In genomic region chr4:38424171-38424871, GRCh38 we compare ENCODE assay signal across 19 cellular contexts.
A peak's percentile ranks its signal among the peaks of the same experiment; 100 is the strongest.
DNase-seq lines count a peak whose midpoint lies in the region; ATAC-seq, FAIRE-seq and TF ChIP-seq lines count a peak whose summit lies in the region.
"Had no signal": no experiment of that assay in that cellular context is flagged by ENCODE, and none has a peak within 500 bp of the region (broad histone marks: within the 10 kb centered on the region; RNA-seq: fewer than 3 reads in every experiment).

No MANE protein-coding gene starts in this region.

- H3K4me3 ChIP-seq in NT2/D1 (ENCODE audit: insufficient read length, low read depth) (no peak overlapping the region), H1 (ENCODE audit: extremely low read depth in 1 of 4, insufficient read depth in 2 of 4, low read depth in 3 of 4, low read length in 4 of 4) (peak overlapping the region in 1 of 4 experiments; percentile 20; a peak in 2 of 8 replicates), liver (ENCODE audit: low read depth in 1 of 3, low read length in 3 of 3) (no peak overlapping the region), small intestine (ENCODE audit: low read depth in 1 of 2, low read length in 2 of 2) (no peak overlapping the region), aorta (ENCODE audit: low read length in 2 of 2) (no peak overlapping the region), esophagus muscularis mucosa (no peak overlapping the region)
- H3K4me3 ChIP-seq: thoracic aorta had no signal

- H3K56ac ChIP-seq in H1 (replicated peaks; ENCODE audit: insufficient read length, low read depth, low read length): no peak overlapping the region

- H2AFZ ChIP-seq in H1 (ENCODE audit: low read length): peak overlapping the region; percentile 66; the same call in 1 of the 2 replicates

- no peaks in the 10 kb centered on the region for H3K79me2 ChIP-seq in H1 (ENCODE audit: control insufficient read depth in 1 of 2, insufficient read depth in 2 of 2, low read length in 2 of 2)

- H3K9ac ChIP-seq in NT2/D1 (ENCODE audit: insufficient read length, low read depth) (no peak overlapping the region), H1 (replicated peaks in 1 of 4; ENCODE audit: extremely low read depth in 1 of 4, low read depth in 3 of 4, low read length in 3 of 4) (no peak overlapping the region), liver (ENCODE audit: low read depth in 1 of 2, low read length in 2 of 2) (no peak overlapping the region)

- FAIRE-seq in H1 (lab: Jason Lieb, UNC): no peak
- FAIRE-seq in small intestine (lab: Jason Lieb, UNC): no peak
- FAIRE-seq: RCC 7860 had no signal

- peak overlapping the region; percentile 84 for H3K18ac ChIP-seq in H1 (ENCODE audit: extremely low read depth, low read length)

- DNase-seq in NT2/D1 (ENCODE audit: low read depth, low spot score) (peak; percentile 3), H1 (ENCODE audit: low read depth in 1 of 2, low spot score in 2 of 2) (peak in 1 of 2 experiments; percentile 63), small intestine (peak; percentile 54), aorta (no peak), esophagus muscularis mucosa (ENCODE audit: extremely low spot score) (no peak)
- DNase-seq: activated CD4-positive, alpha-beta T cell treated with anti-CD3 and anti-CD28 coated beads for 4 hours; activated naive CD8-positive, alpha-beta T cell treated with anti-CD3 and anti-CD28 coated beads for 36 hours; activated T-cell treated with anti-CD3 and anti-CD28 coated beads, Interleukin-2, amount 50 U/mL, for 1 hour; DND-41; HFFc6; mesenchymal stem cell; NCI-H187 treated with DMSO at 0.1 percent for 48 hours; NCI-H526; T-helper 2 cell had no signal

- H4K5ac ChIP-seq in H1 (ENCODE audit: insufficient read length, low read depth, low read length): no peak overlapping the region

- CTCF ChIA-PET in H1 (lab: Charles Lee; ENCODE audit: partially characterized antibody): interaction anchor here (0.9 to 1.3 kb wide), 2 partner anchors 10 to 251 kb away, joined by 3 to 4 read pairs; no protein-coding TSS in a partner anchor

- no peaks in the 10 kb centered on the region for H3K79me1 ChIP-seq in H1 (ENCODE audit: low read depth, low read length)

- H3K27ac ChIP-seq in H1 (ENCODE audit: low read depth, low read length) (no peak overlapping the region), liver (ENCODE audit: low read depth in 1 of 2, low read length in 2 of 2) (no peak overlapping the region), small intestine (ENCODE audit: low read depth in 1 of 2, low read length in 1 of 2) (no peak overlapping the region), aorta (ENCODE audit: low read depth in 1 of 2, low read length in 2 of 2) (no peak overlapping the region), esophagus muscularis mucosa (replicated peaks in 1 of 4) (no peak overlapping the region)
- H3K27ac ChIP-seq: C4-2B, thoracic aorta had no signal

- TF ChIP-seq POLR2A in H1 (IDR thresholded peaks at IDR 0.05; ENCODE audit: control extremely low read depth in 1 of 2, low read depth in 2 of 2, low read length in 2 of 2) (no peak), esophagus muscularis mucosa (IDR thresholded peaks at IDR 0.05; ENCODE audit: low read depth) (no peak)

- 55% methylated on average over 9 of the region's 9 CpGs; no CpG with 5 or more reads in 1 of the 2 experiments for WGBS in H1 (ENCODE audit: extremely low coverage in 1 of 2, insufficient coverage in 1 of 2, insufficient read length in 1 of 2, insufficient replicate concordance in 2 of 2, low coverage in 1 of 2, low lambda C conversion rate in 2 of 2, missing lambda C conversion rate in 1 of 2), 2 experiments
- WGBS in liver: 76% methylated on average over 9 of the region's 9 CpGs
- WGBS in small intestine, 3 donors: 14 to 56% (median 44%) methylated on average over 9 of the region's 9 CpGs
- WGBS in aorta, 2 donors: 81 to 90% methylated on average over 9 of the region's 9 CpGs
- WGBS in esophagus muscularis mucosa: 80% methylated on average over 9 of the region's 9 CpGs

- H4K91ac ChIP-seq in H1 (replicated peaks; ENCODE audit: insufficient read length, low read length): peak overlapping the region; percentile 29

- H4K8ac ChIP-seq in H1 (ENCODE audit: extremely low read depth, insufficient read depth, low read length): no peak overlapping the region

- intact Hi-C loops in aorta (cut with DNase I): loop anchor here in 1 of 2 donors (2.0 kb wide), 1 partner anchor 50 kb away; no protein-coding TSS in a partner anchor
- intact Hi-C loops in esophagus muscularis mucosa (cut with DNase I): no loop called here

- peaks cover 2% of the 10 kb centered on the region for H3K4me1 ChIP-seq in NT2/D1 (ENCODE audit: insufficient read depth, insufficient read length)
- peaks cover 2 to 17% (median 12%) of the 10 kb centered on the region in 4 experiments; a peak in 6 of 7 replicates for H3K4me1 ChIP-seq in H1 (replicated peaks in 1 of 4; ENCODE audit: control insufficient read depth in 3 of 4, insufficient read depth in 4 of 4, low read length in 3 of 4)
- H3K4me1 ChIP-seq in liver (ENCODE audit: control insufficient read depth in 4 of 4, insufficient read depth in 4 of 4, low read length in 3 of 4): no peaks in the 10 kb centered on the region
- peaks cover 0 to 2% of the 10 kb centered on the region in 2 donors for H3K4me1 ChIP-seq in small intestine (ENCODE audit: control insufficient read depth in 2 of 2, insufficient read depth in 1 of 2, low read depth in 1 of 2, low read length in 1 of 2)
- no peaks in the 10 kb centered on the region for H3K4me1 ChIP-seq in aorta (ENCODE audit: control insufficient read depth in 1 of 2, insufficient read depth in 2 of 2, low read length in 2 of 2)
- H3K4me1 ChIP-seq in esophagus muscularis mucosa: no peaks in the 10 kb centered on the region

- H3K23me2 ChIP-seq in H1 (ENCODE audit: low read depth, low read length): no peaks in the 10 kb centered on the region

- no peaks in the 10 kb centered on the region for H4K20me1 ChIP-seq in H1 (replicated peaks in 1 of 2; ENCODE audit: control insufficient read depth in 1 of 2, insufficient read depth in 2 of 2, low read length in 2 of 2)

- H2BK15ac ChIP-seq in H1 (ENCODE audit: low read length): no peak overlapping the region

- no peak for TF ChIP-seq EP300 in H1 (IDR thresholded peaks at IDR 0.05; ENCODE audit: borderline replicate concordance in 1 of 2, low read depth in 2 of 2, low read length in 2 of 2)
- no peak for TF ChIP-seq EP300 in esophagus muscularis mucosa (IDR thresholded peaks at IDR 0.05)

- TF ChIP-seq RAD21 in H1 (IDR thresholded peaks at IDR 0.05 in 1 of 2, conservative IDR thresholded peaks at IDR 0.05 in 1 of 2; ENCODE audit: low read depth in 2 of 2, low read length in 2 of 2): 0 out of 4 replicates have a peak, but pooled peaks of 1 of the 2 experiments have one; percentile 9
- TF ChIP-seq RAD21 in liver (IDR thresholded peaks at IDR 0.05): no peak

- H2BK120ac ChIP-seq in H1 (replicated peaks; ENCODE audit: low read depth, low read length): no peak overlapping the region

- H3K27me3 ChIP-seq in NT2/D1 (ENCODE audit: insufficient read depth, insufficient read length) (no peaks in the 10 kb centered on the region), H1 (replicated peaks in 1 of 4; ENCODE audit: control insufficient read depth in 3 of 4, extremely low read depth in 1 of 4, insufficient read depth in 3 of 4, low read length in 3 of 4) (no peaks in the 10 kb centered on the region), liver (ENCODE audit: control insufficient read depth in 4 of 4, insufficient read depth in 4 of 4, low read length in 3 of 4) (no peaks in the 10 kb centered on the region), small intestine (ENCODE audit: control insufficient read depth in 2 of 2, insufficient read depth in 2 of 2, low read length in 2 of 2) (no peaks in the 10 kb centered on the region), aorta (ENCODE audit: control insufficient read depth in 1 of 2, insufficient read depth in 2 of 2, low read length in 1 of 2) (peaks cover 0 to 4% of the 10 kb centered on the region in 2 donors), esophagus muscularis mucosa (no peaks in the 10 kb centered on the region)

- no peak overlapping the region for H3K14ac ChIP-seq in H1 (ENCODE audit: insufficient read length)

- H3K36me3 ChIP-seq in NT2/D1 (ENCODE audit: insufficient read depth, insufficient read length, low read length) (no peaks in the 10 kb centered on the region), H1 (ENCODE audit: control insufficient read depth in 2 of 4, insufficient read depth in 4 of 4, low read length in 3 of 4) (no peaks in the 10 kb centered on the region), liver (ENCODE audit: control insufficient read depth in 4 of 4, insufficient read depth in 3 of 4, low read depth in 1 of 4, low read length in 3 of 4) (no peaks in the 10 kb centered on the region), small intestine (ENCODE audit: control insufficient read depth in 2 of 2, insufficient read depth in 2 of 2, low read length in 2 of 2) (no peaks in the 10 kb centered on the region), aorta (ENCODE audit: control insufficient read depth in 1 of 2, insufficient read depth in 2 of 2, low read length in 1 of 2) (no peaks in the 10 kb centered on the region), esophagus muscularis mucosa (no peaks in the 10 kb centered on the region)
- H3K36me3 ChIP-seq: thoracic aorta had no signal

- TF ChIP-seq CTCF in H1 (IDR thresholded peaks at IDR 0.05; ENCODE audit: control extremely low read depth in 1 of 3, insufficient read depth in 1 of 3, low read depth in 1 of 3, low read length in 3 of 3): no peak
- no peak for TF ChIP-seq CTCF in liver (IDR thresholded peaks at IDR 0.05; ENCODE audit: low read depth, low read length, missing input control)
- no peak for TF ChIP-seq CTCF in esophagus muscularis mucosa (IDR thresholded peaks at IDR 0.05)

- POLR2A ChIA-PET in H1 (lab: Charles Lee; ENCODE audit: partially characterized antibody): no interaction called here

- no peak overlapping the region for H3K4ac ChIP-seq in H1 (replicated peaks; ENCODE audit: insufficient read length, low read depth, low read length)

- ATAC-seq in GM21825 (IDR thresholded peaks at IDR 0.05; ENCODE audit: unreplicated experiment) (no peak), aorta (ENCODE audit: low FRiP score) (no peak)

- H2BK20ac ChIP-seq in H1 (ENCODE audit: low read length): no peak overlapping the region

- H2BK12ac ChIP-seq in H1 (ENCODE audit: low read depth, low read length): peak overlapping the region; percentile 78

- H3K9me3 ChIP-seq in NT2/D1 (ENCODE audit: insufficient read depth, low read length): peaks cover 5% of the 10 kb centered on the region; the same call in 1 of the 2 replicates
- H3K9me3 ChIP-seq in H1 (ENCODE audit: insufficient read depth in 2 of 2, low read depth in 1 of 2, low read length in 1 of 2): peaks cover 0 to 6% of the 10 kb centered on the region in 2 experiments; a peak in 1 of 4 replicates
- no peaks in the 10 kb centered on the region for H3K9me3 ChIP-seq in liver (ENCODE audit: control insufficient read depth in 4 of 4, low read length in 3 of 4)
- H3K9me3 ChIP-seq in small intestine (ENCODE audit: control insufficient read depth, low read depth): no peaks in the 10 kb centered on the region
- peaks cover 1% of the 10 kb centered on the region for H3K9me3 ChIP-seq in aorta (ENCODE audit: control insufficient read depth, low read length)
- no peaks in the 10 kb centered on the region for H3K9me3 ChIP-seq in esophagus muscularis mucosa
- H3K9me3 ChIP-seq: thoracic aorta had no signal

- no peak overlapping the region for H3K23ac ChIP-seq in H1 (ENCODE audit: insufficient read length)

- H2BK5ac ChIP-seq in H1 (ENCODE audit: low read depth, low read length): peak overlapping the region; percentile 64; the same call in 1 of the 2 replicates

- no peak overlapping the region for H2AK5ac ChIP-seq in H1 (ENCODE audit: low read depth, low read length)

- H3K4me2 ChIP-seq in H1 (ENCODE audit: insufficient read depth in 1 of 2, low read depth in 2 of 2, low read length in 2 of 2): peak overlapping the region; percentile 12 to 44; a peak in 2 of 4 replicates

Comparison
In these comparisons a context has a peak if more than half of its experiments do, and no peak if none do; other contexts are left out.
1. DNase-seq: peak in NT2/D1 (single experiment) and small intestine (single experiment); none in aorta (0 of 2) and esophagus muscularis mucosa (single experiment).